Comparison of ENCODE assay signal across 9 cellular contexts in genomic region chr4:113328514-113328913, GRCh38.
DNase-seq lines count a peak whose midpoint lies in the region; ATAC-seq and TF ChIP-seq lines count a peak whose summit lies in the region.
"Had no signal": no experiment of that assay in that cellular context is flagged by ENCODE, and none has a peak within 500 bp of the region (broad histone marks: within the 10 kb centered on the region; RNA-seq: fewer than 3 reads in every experiment).

No MANE protein-coding gene starts in this region.

- TF ChIP-seq CTCF in BE2C (IDR thresholded peaks at IDR 0.05; ENCODE audit: low read depth, low read length) = peak; percentile 69
- peak; percentile 52 for TF ChIP-seq CTCF in RWPE2 (IDR thresholded peaks at IDR 0.05; ENCODE audit: poor library complexity, severe bottlenecking)
- no peak for TF ChIP-seq CTCF in colonic mucosa (IDR thresholded peaks at IDR 0.05)

- H3K36me3 ChIP-seq in BE2C (peaks cover 6% of the 10 kb centered on the region; the same call in 1 of the 2 replicates), H7 (replicated peaks; ENCODE audit: control insufficient read depth, insufficient read depth, low read length) (no peaks in the 10 kb centered on the region), RWPE2 (ENCODE audit: low read depth) (no peaks in the 10 kb centered on the region), colonic mucosa (no peaks in the 10 kb centered on the region)

- H3K4me3 ChIP-seq in BE2C (ENCODE audit: low read depth, low read length) (no peak overlapping the region), H7 (ENCODE audit: insufficient read depth, low read depth, low read length) (no peak overlapping the region), RWPE2 (ENCODE audit: severe bottlenecking) (no peak overlapping the region), colonic mucosa (no peak overlapping the region)

- H3K4me1 ChIP-seq in BE2C (no peaks in the 10 kb centered on the region), RWPE2 (ENCODE audit: insufficient read depth, poor library complexity, severe bottlenecking) (no peaks in the 10 kb centered on the region), colonic mucosa (no peaks in the 10 kb centered on the region)

- 0 out of 3 replicates have a peak, but pooled peaks have one; percentile 46 for ATAC-seq in RWPE2 (ENCODE audit: low read depth)
- peak; percentile 53 for ATAC-seq in left ventricle myocardium superior
- no peak for ATAC-seq in GM18861 (IDR thresholded peaks at IDR 0.05; ENCODE audit: unreplicated experiment)
- ATAC-seq in GM19452 (IDR thresholded peaks at IDR 0.05; ENCODE audit: unreplicated experiment) = no peak

- no peaks in the 10 kb centered on the region for H3K9me3 ChIP-seq in BE2C
- no peaks in the 10 kb centered on the region for H3K9me3 ChIP-seq in RWPE2 (ENCODE audit: severe bottlenecking)
- H3K9me3 ChIP-seq in colonic mucosa = no peaks in the 10 kb centered on the region

- no peak overlapping the region for H3K9ac ChIP-seq in colonic mucosa (ENCODE audit: low read depth in 2 of 2, low read length in 2 of 2)

- intact Hi-C loops in left ventricle myocardium superior (cut with micrococcal nuclease) = no loop called here
- intact Hi-C loops in colonic mucosa (cut with DNase I) = no loop called here

- H3K27me3 ChIP-seq in BE2C (no peaks in the 10 kb centered on the region), H7 (ENCODE audit: control insufficient read depth, insufficient read depth, low read length) (no peaks in the 10 kb centered on the region), RWPE2 (ENCODE audit: insufficient read depth, poor library complexity, severe bottlenecking) (no peaks in the 10 kb centered on the region), colonic mucosa (no peaks in the 10 kb centered on the region)

- DNase-seq in BE2C (peak; percentile 47), H7 (peak; percentile 54), RWPE2 (ENCODE audit: low spot score) (no peak), left ventricle myocardium superior (no peak), colonic mucosa (no peak)
- DNase-seq in activated CD4-positive, CD25-positive, alpha-beta regulatory T cell (lab: John Stamatoyannopoulos, UW) = no peak
- DNase-seq: MV-4-11 had no signal

- H3K27ac ChIP-seq in RWPE2 (ENCODE audit: poor library complexity, severe bottlenecking) (no peak overlapping the region), colonic mucosa (no peak overlapping the region)

Comparison
In these comparisons a context has a peak if more than half of its experiments do, and no peak if none do; other contexts are left out.
1. DNase-seq: peak in BE2C (single experiment) and H7 (single experiment); none in RWPE2 (single experiment), left ventricle myocardium superior (single experiment), activated CD4-positive, CD25-positive, alpha-beta regulatory T cell (0 of 4) and colonic mucosa (single experiment).
2. ATAC-seq: peak in RWPE2 (single experiment) and left ventricle myocardium superior (single experiment); none in GM18861 (single experiment) and GM19452 (single experiment).